ENCODE assay signal across 15 cellular contexts in genomic region chr11:121461843-121462242, GRCh38. TPM values are rescaled to one million over a fixed set of nuclear protein-coding genes. Genes with fewer than 3 reads are reported as not detected.
A peak's percentile ranks its signal among the peaks of the same experiment; 100 is the strongest.
DNase-seq lines count a peak whose midpoint lies in the region; ATAC-seq and TF ChIP-seq lines count a peak whose summit lies in the region.
"Had no signal": no experiment of that assay in that cellular context is flagged by ENCODE, and none has a peak within 500 bp of the region (broad histone marks: within the 10 kb centered on the region; RNA-seq: fewer than 3 reads in every experiment).

No MANE protein-coding gene starts in this region.

- H3K4me3 Mint-ChIP-seq in activated T-cell treated with anti-CD3 and anti-CD28 coated beads, Interleukin-2, amount 50 U/mL, for 24 hours = peak overlapping the region; percentile 23
- H3K4me3 Mint-ChIP-seq in T-cell = peak overlapping the region; percentile 53 to 98 (median 74)
- H3K4me3 Mint-ChIP-seq in stimulated activated memory B cell treated with anti-CD40 and anti-IgM and Interleukin-4, amounts not matched to agents 10 μg/mL and 1 μg/mL and 100 μg/mL, for 72 hours = no peak overlapping the region

- peak overlapping the region; percentile 99 for H3K27ac Mint-ChIP-seq in activated T-cell treated with anti-CD3 and anti-CD28 coated beads, Interleukin-2, amount 50 U/mL, for 24 hours
- H3K27ac Mint-ChIP-seq in T-cell = peak overlapping the region; percentile 91 to 95
- H3K27ac Mint-ChIP-seq in stimulated activated memory B cell treated with anti-CD40 and anti-IgM and Interleukin-4, amounts not matched to agents 10 μg/mL and 1 μg/mL and 100 μg/mL, for 72 hours = peak overlapping the region; percentile 27

- POLR2A ChIA-PET in T-cell (lab: Charles Lee) = interaction anchor here in 1 of 2 donors (1.0 kb wide), 1 partner anchor 12 kb away, joined by 3 read pairs; no protein-coding TSS in a partner anchor

- no peaks in the 10 kb centered on the region for H3K36me3 ChIP-seq in esophagus squamous epithelium
- H3K36me3 ChIP-seq: heart left ventricle had no signal

- H3K4me1 Mint-ChIP-seq in activated T-cell treated with anti-CD3 and anti-CD28 coated beads, Interleukin-2, amount 50 U/mL, for 24 hours (ENCODE audit: low read depth) = peaks cover 100% of the 10 kb centered on the region
- H3K4me1 Mint-ChIP-seq in T-cell = peaks cover 99 to 100% (median 100%) of the 10 kb centered on the region in 3 donors
- H3K4me1 Mint-ChIP-seq in stimulated activated memory B cell treated with anti-CD40 and anti-IgM and Interleukin-4, amounts not matched to agents 10 μg/mL and 1 μg/mL and 100 μg/mL, for 72 hours = peaks cover 58% of the 10 kb centered on the region

- CTCF ChIA-PET in T-cell (lab: Charles Lee) = interaction anchor here (0.9 to 1.0 kb wide), 2 partner anchors 20 to 22 kb away, joined by 3 read pairs; no protein-coding TSS in a partner anchor

- no peak for TF ChIP-seq POLR2A in esophagus squamous epithelium (IDR thresholded peaks at IDR 0.05)

- H3K27me3 ChIP-seq in dorsolateral prefrontal cortex (no peaks in the 10 kb centered on the region), esophagus squamous epithelium (no peaks in the 10 kb centered on the region)
- H3K27me3 ChIP-seq: heart left ventricle, testis had no signal

- TF ChIP-seq CTCF in dorsolateral prefrontal cortex (IDR thresholded peaks at IDR 0.05 in 54 of 56, conservative IDR thresholded peaks at IDR 0.05 in 2 of 56; ENCODE audit: low read depth in 1 of 56, partially characterized antibody in 56 of 56) (no peak), esophagus squamous epithelium (IDR thresholded peaks at IDR 0.05) (no peak)

- no peaks in the 10 kb centered on the region for H3K9me3 Mint-ChIP-seq in activated T-cell treated with anti-CD3 and anti-CD28 coated beads, Interleukin-2, amount 50 U/mL, for 24 hours
- no peaks in the 10 kb centered on the region for H3K9me3 Mint-ChIP-seq in T-cell
- no peaks in the 10 kb centered on the region for H3K9me3 Mint-ChIP-seq in stimulated activated memory B cell treated with anti-CD40 and anti-IgM and Interleukin-4, amounts not matched to agents 10 μg/mL and 1 μg/mL and 100 μg/mL, for 72 hours

- H3K27ac ChIP-seq in dorsolateral prefrontal cortex = peak overlapping the region in 51 of 59 donors; percentile 1 to 94 (median 82)
- H3K27ac ChIP-seq in esophagus squamous epithelium = no peak overlapping the region
- H3K27ac ChIP-seq: A549, heart left ventricle, KMS-11, SK-N-MC, testis had no signal

- no peaks in the 10 kb centered on the region for H3K27me3 Mint-ChIP-seq in activated T-cell treated with anti-CD3 and anti-CD28 coated beads, Interleukin-2, amount 50 U/mL, for 24 hours
- no peaks in the 10 kb centered on the region for H3K27me3 Mint-ChIP-seq in T-cell
- H3K27me3 Mint-ChIP-seq in stimulated activated memory B cell treated with anti-CD40 and anti-IgM and Interleukin-4, amounts not matched to agents 10 μg/mL and 1 μg/mL and 100 μg/mL, for 72 hours = no peaks in the 10 kb centered on the region

- intact Hi-C loops in dorsolateral prefrontal cortex (cut with DNase I) (no loop called here), esophagus squamous epithelium (cut with DNase I) (no loop called here)

- H3K4me3 ChIP-seq in dorsolateral prefrontal cortex (no peak overlapping the region), esophagus squamous epithelium (no peak overlapping the region)
- H3K4me3 ChIP-seq: A549, heart left ventricle, SK-N-MC, testis had no signal

- no peaks in the 10 kb centered on the region for H3K9me3 ChIP-seq in esophagus squamous epithelium
- H3K9me3 ChIP-seq: A549, heart left ventricle, testis had no signal

- no peak for DNase-seq in activated T-cell treated with anti-CD3 and anti-CD28 coated beads, Interleukin-2, amount 50 U/mL, for 24 hours
- no peak for DNase-seq in activated T-cell treated with anti-CD3 and anti-CD28 coated beads, Interleukin-2, amount 50 U/mL, for 1 hour
- DNase-seq in T-cell (no peak), dorsolateral prefrontal cortex (no peak), NCI-H510A (lab: John Stamatoyannopoulos, UW) (no peak), esophagus squamous epithelium (lab: John Stamatoyannopoulos, UW) (no peak), NCI-H2081 (lab: John Stamatoyannopoulos, UW) (no peak)
- DNase-seq: activated CD8-positive, alpha-beta memory T cell treated with anti-CD3 and anti-CD28 coated beads, Interleukin-2, amount 50 U/mL, for 4 hours; heart left ventricle; NCI-H2227 treated with DMSO at 0.1 percent for 48 hours; testis had no signal

- H3K36me3 Mint-ChIP-seq in activated T-cell treated with anti-CD3 and anti-CD28 coated beads, Interleukin-2, amount 50 U/mL, for 24 hours (ENCODE audit: low read depth) = peaks cover 5% of the 10 kb centered on the region
- peaks cover 27% of the 10 kb centered on the region for H3K36me3 Mint-ChIP-seq in T-cell
- no peaks in the 10 kb centered on the region for H3K36me3 Mint-ChIP-seq in stimulated activated memory B cell treated with anti-CD40 and anti-IgM and Interleukin-4, amounts not matched to agents 10 μg/mL and 1 μg/mL and 100 μg/mL, for 72 hours

- peaks cover 28 to 34% (median 29%) of the 10 kb centered on the region in 3 donors for H3K4me1 ChIP-seq in esophagus squamous epithelium

- 69 to 82% methylated on average over 6 to 7 of the region's 7 CpGs for WGBS in esophagus squamous epithelium, 2 donors

- ATAC-seq in T-cell (replicated peaks in 1 of 4) = no peak
- ATAC-seq in stimulated activated memory B cell treated with anti-CD40 and anti-IgM and Interleukin-4, amounts not matched to agents 10 μg/mL and 1 μg/mL and 100 μg/mL, for 72 hours = no peak
- ATAC-seq: A549, heart left ventricle had no signal

RNA-seq across cellular contexts. Expression of gene SORL1, which starts 9.7 kb away (rescaled TPM):
- total RNA-seq in T-cell = 100 to 1,000 TPM; 361 to 422 (median 392) TPM
- 100 to 1,000 TPM; 181 to 321 (median 250) TPM for total RNA-seq in dorsolateral prefrontal cortex
- total RNA-seq in esophagus squamous epithelium = 10 to 100 TPM in 3 of 4 donors, 1 to 10 TPM in 1; 6.8 to 19.9 (median 16.3) TPM

Comparison
In these comparisons a context has a peak if more than half of its experiments do, and no peak if none do; other contexts are left out.
1. H3K27ac Mint-ChIP-seq: peak in every context shown above with its lines; median percentile 99 in activated T-cell treated with anti-CD3 and anti-CD28 coated beads, Interleukin-2, amount 50 U/mL, for 24 hours; 93 in T-cell; 27 in stimulated activated memory B cell treated with anti-CD40 and anti-IgM and Interleukin-4, amounts not matched to agents 10 μg/mL and 1 μg/mL and 100 μg/mL, for 72 hours.
2. H3K27ac ChIP-seq: peak in dorsolateral prefrontal cortex (51 of 59); none in esophagus squamous epithelium (0 of 4).
3. RNA of gene SORL1, which starts 9.7 kb away (total RNA-seq): 361 to 422 TPM in T-cell and 181 to 321 TPM in dorsolateral prefrontal cortex; 6.8 to 19.9 TPM in esophagus squamous epithelium; every median in the first group is over 4 times any median in the second.